1 cellular context compared by ENCODE assay signal in genomic region chr17:2786176-2786881, GRCh38.
TF ChIP-seq lines count a peak whose summit lies in the region.

No MANE protein-coding gene starts in this region.

TF ChIP-seq in HepG2, 621 proteins besides CTCF, POLR2A, EP300 and RAD21 (continued from another document and continues in another):
- TF ChIP-seq ZBTB40 (IDR thresholded peaks at IDR 0.05), result no peak
- TF ChIP-seq ZBTB40 (CRISPR knock-in tag; IDR thresholded peaks at IDR 0.05), result no peak
- TF ChIP-seq ZBTB4 (CRISPR knock-in tag; IDR thresholded peaks at IDR 0.05; ENCODE audit: borderline replicate concordance), result no peak
- TF ChIP-seq ZNF512B (CRISPR knock-in tag; IDR thresholded peaks at IDR 0.05; ENCODE audit: borderline replicate concordance), result no peak
- TF ChIP-seq ZNF563 (CRISPR knock-in tag; IDR thresholded peaks at IDR 0.05), result no peak
- TF ChIP-seq FOXP4 (CRISPR knock-in tag; IDR thresholded peaks at IDR 0.05), result no peak
- no peak for TF ChIP-seq SMAD3 (CRISPR knock-in tag; IDR thresholded peaks at IDR 0.05)
- TF ChIP-seq SIN3B (IDR thresholded peaks at IDR 0.05; ENCODE audit: low read length), result no peak
- no peak for TF ChIP-seq ZNF235 (CRISPR knock-in tag; IDR thresholded peaks at IDR 0.05; ENCODE audit: borderline replicate concordance)
- peak; percentile 90 for TF ChIP-seq YY1 (IDR thresholded peaks at IDR 0.05; ENCODE audit: insufficient read depth, insufficient replicate concordance, low read depth, low read length)
- no peak for TF ChIP-seq KLF11 (CRISPR knock-in tag; IDR thresholded peaks at IDR 0.05)
- no peak for TF ChIP-seq ZNF883 (CRISPR knock-in tag; IDR thresholded peaks at IDR 0.05; ENCODE audit: not compliant biosample characterization)
- 0 out of 2 replicates have a peak, but pooled peaks have one; percentile 28 for TF ChIP-seq ZSCAN9 (CRISPR knock-in tag; IDR thresholded peaks at IDR 0.05; ENCODE audit: borderline replicate concordance)
- no peak for TF ChIP-seq MYNN (CRISPR knock-in tag; IDR thresholded peaks at IDR 0.05; ENCODE audit: low read depth)
- TF ChIP-seq NR2C2 (CRISPR knock-in tag; IDR thresholded peaks at IDR 0.05; ENCODE audit: borderline replicate concordance), result no peak
- no peak for TF ChIP-seq ARNTL (CRISPR knock-in tag; IDR thresholded peaks at IDR 0.05)
- TF ChIP-seq FOXC1 (CRISPR knock-in tag; IDR thresholded peaks at IDR 0.05; ENCODE audit: borderline replicate concordance), result no peak
- 0 out of 2 replicates have a peak, but pooled peaks have one; percentile 23 for TF ChIP-seq CEBPG (CRISPR knock-in tag; IDR thresholded peaks at IDR 0.05)
- TF ChIP-seq REST (IDR thresholded peaks at IDR 0.05; ENCODE audit: borderline replicate concordance in 1 of 2, low read depth in 1 of 2, low read length in 2 of 2), result no peak
- no peak for TF ChIP-seq ASH2L (IDR thresholded peaks at IDR 0.05; ENCODE audit: insufficient read length, low read depth, low read length)
- TF ChIP-seq ATF2 (CRISPR knock-in tag; IDR thresholded peaks at IDR 0.05), result no peak
- no peak for TF ChIP-seq THAP9 (CRISPR knock-in tag; IDR thresholded peaks at IDR 0.05; ENCODE audit: borderline replicate concordance)
- no peak for TF ChIP-seq MATR3 (CRISPR knock-in tag; IDR thresholded peaks at IDR 0.05)
- no peak for TF ChIP-seq ZMYM3 (CRISPR knock-in tag; IDR thresholded peaks at IDR 0.05)
- no peak for TF ChIP-seq TAF15 (IDR thresholded peaks at IDR 0.05; ENCODE audit: low read depth, low read length, poor library complexity, severe bottlenecking)
